Comparison of ENCODE assay signal across 8 cellular contexts in genomic region chr22:24156915-24157782, GRCh38. TPM values are rescaled to one million over a fixed set of nuclear protein-coding genes. Genes with fewer than 3 reads are reported as not detected.
A peak's percentile ranks its signal among the peaks of the same experiment; 100 is the strongest.
DNase-seq lines count a peak whose midpoint lies in the region; ATAC-seq and TF ChIP-seq lines count a peak whose summit lies in the region.

No MANE protein-coding gene starts in this region.

- no peaks in the 10 kb centered on the region for H3K27me3 Mint-ChIP-seq in activated CD4-positive, alpha-beta T cell treated with anti-CD3 and anti-CD28 coated beads, Interleukin-2, amount 10 ng/mL, durations not matched to agents 24 days and 14 days

- H3K9ac ChIP-seq in liver (ENCODE audit: low read depth in 1 of 2, low read length in 2 of 2): no peak overlapping the region

- H3K4me3 Mint-ChIP-seq in activated CD4-positive, alpha-beta T cell treated with anti-CD3 and anti-CD28 coated beads, Interleukin-2, amount 10 ng/mL, durations not matched to agents 24 days and 14 days: peak overlapping the region; percentile 92

- ATAC-seq in GM19023 (IDR thresholded peaks at IDR 0.05; ENCODE audit: unreplicated experiment): peak; percentile 76
- ATAC-seq in HG03175 (IDR thresholded peaks at IDR 0.05; ENCODE audit: unreplicated experiment): peak; percentile 78

- H3K9me3 ChIP-seq in liver (ENCODE audit: control insufficient read depth in 4 of 4, low read length in 3 of 4): no peaks in the 10 kb centered on the region

- H3K36me3 Mint-ChIP-seq in activated CD4-positive, alpha-beta T cell treated with anti-CD3 and anti-CD28 coated beads, Interleukin-2, amount 10 ng/mL, durations not matched to agents 24 days and 14 days (ENCODE audit: low read depth): peaks cover 4% of the 10 kb centered on the region

- peaks cover 65% of the 10 kb centered on the region for H3K4me1 Mint-ChIP-seq in activated CD4-positive, alpha-beta T cell treated with anti-CD3 and anti-CD28 coated beads, Interleukin-2, amount 10 ng/mL, durations not matched to agents 24 days and 14 days

- H3K27ac Mint-ChIP-seq in activated CD4-positive, alpha-beta T cell treated with anti-CD3 and anti-CD28 coated beads, Interleukin-2, amount 10 ng/mL, durations not matched to agents 24 days and 14 days: peak overlapping the region; percentile 92

- peaks cover 9 to 25% (median 13%) of the 10 kb centered on the region in 4 donors for H3K4me1 ChIP-seq in liver (ENCODE audit: control insufficient read depth in 4 of 4, insufficient read depth in 4 of 4, low read length in 3 of 4)

- H3K27ac ChIP-seq in liver (ENCODE audit: low read depth in 1 of 2, low read length in 2 of 2): peak overlapping the region; percentile 53 to 74

- intact Hi-C loops in activated CD4-positive, alpha-beta T cell treated with anti-CD3 and anti-CD28 coated beads, Interleukin-2, amount 10 ng/mL, durations not matched to agents 24 days and 14 days (cut with micrococcal nuclease): loop anchor here (5.0 kb wide), 2 partner anchors 50 to 400 kb away; partner anchors contain the start of genes GUCD1 and SNRPD3

- peak in 1 of 2 donors; percentile 65 for TF ChIP-seq RAD21 in liver (IDR thresholded peaks at IDR 0.05)

- H3K36me3 ChIP-seq in liver (ENCODE audit: control insufficient read depth in 4 of 4, insufficient read depth in 3 of 4, low read depth in 1 of 4, low read length in 3 of 4): no peaks in the 10 kb centered on the region

- WGBS in liver: 28% methylated on average over 22 of the region's 22 CpGs

- H3K9me3 Mint-ChIP-seq in activated CD4-positive, alpha-beta T cell treated with anti-CD3 and anti-CD28 coated beads, Interleukin-2, amount 10 ng/mL, durations not matched to agents 24 days and 14 days: no peaks in the 10 kb centered on the region

- no peaks in the 10 kb centered on the region for H3K27me3 ChIP-seq in liver (ENCODE audit: control insufficient read depth in 4 of 4, insufficient read depth in 4 of 4, low read length in 3 of 4)

- H3K4me3 ChIP-seq in liver (ENCODE audit: low read depth in 1 of 3, low read length in 3 of 3): peak overlapping the region; percentile 66 to 89 (median 74)

- peak; percentile 76 for TF ChIP-seq CTCF in liver (IDR thresholded peaks at IDR 0.05; ENCODE audit: low read depth, low read length, missing input control)

- peak; percentile 77 for DNase-seq in Ammon's horn (ENCODE audit: low spot score)
- DNase-seq in NCI-H524 treated with DMSO at 0.1 percent for 48 hours (lab: John Stamatoyannopoulos, UW): peak; percentile 69
- peak; percentile 97 for DNase-seq in activated CD4-positive, alpha-beta T cell treated with anti-CD3 and anti-CD28 coated beads, Interleukin-2, amount 10 ng/mL, durations not matched to agents 24 days and 14 days
- peak; percentile 31 for DNase-seq in dedifferentiated amniotic fluid mesenchymal stem cell (ENCODE audit: extremely low spot score)
- DNase-seq in stimulated activated CD4-positive, alpha-beta T cell treated with anti-CD3 and anti-CD28 coated beads, Interleukin-4, amount 100 ng/mL, for 24 hours: peak; percentile 80

TF ChIP-seq in liver, 16 proteins besides CTCF, POLR2A, EP300 and RAD21:
- TF ChIP-seq, protein P1, sequence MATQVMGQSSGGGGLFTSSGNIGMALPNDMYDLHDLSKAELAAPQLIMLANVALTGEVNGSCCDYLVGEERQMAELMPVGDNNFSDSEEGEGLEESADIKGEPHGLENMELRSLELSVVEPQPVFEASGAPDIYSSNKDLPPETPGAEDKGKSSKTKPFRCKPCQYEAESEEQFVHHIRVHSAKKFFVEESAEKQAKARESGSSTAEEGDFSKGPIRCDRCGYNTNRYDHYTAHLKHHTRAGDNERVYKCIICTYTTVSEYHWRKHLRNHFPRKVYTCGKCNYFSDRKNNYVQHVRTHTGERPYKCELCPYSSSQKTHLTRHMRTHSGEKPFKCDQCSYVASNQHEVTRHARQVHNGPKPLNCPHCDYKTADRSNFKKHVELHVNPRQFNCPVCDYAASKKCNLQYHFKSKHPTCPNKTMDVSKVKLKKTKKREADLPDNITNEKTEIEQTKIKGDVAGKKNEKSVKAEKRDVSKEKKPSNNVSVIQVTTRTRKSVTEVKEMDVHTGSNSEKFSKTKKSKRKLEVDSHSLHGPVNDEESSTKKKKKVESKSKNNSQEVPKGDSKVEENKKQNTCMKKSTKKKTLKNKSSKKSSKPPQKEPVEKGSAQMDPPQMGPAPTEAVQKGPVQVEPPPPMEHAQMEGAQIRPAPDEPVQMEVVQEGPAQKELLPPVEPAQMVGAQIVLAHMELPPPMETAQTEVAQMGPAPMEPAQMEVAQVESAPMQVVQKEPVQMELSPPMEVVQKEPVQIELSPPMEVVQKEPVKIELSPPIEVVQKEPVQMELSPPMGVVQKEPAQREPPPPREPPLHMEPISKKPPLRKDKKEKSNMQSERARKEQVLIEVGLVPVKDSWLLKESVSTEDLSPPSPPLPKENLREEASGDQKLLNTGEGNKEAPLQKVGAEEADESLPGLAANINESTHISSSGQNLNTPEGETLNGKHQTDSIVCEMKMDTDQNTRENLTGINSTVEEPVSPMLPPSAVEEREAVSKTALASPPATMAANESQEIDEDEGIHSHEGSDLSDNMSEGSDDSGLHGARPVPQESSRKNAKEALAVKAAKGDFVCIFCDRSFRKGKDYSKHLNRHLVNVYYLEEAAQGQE (IDR thresholded peaks at IDR 0.05): no peak
- TF ChIP-seq MAX (IDR thresholded peaks at IDR 0.05): no peak
- peak; percentile 43 for TF ChIP-seq SP1 (IDR thresholded peaks at IDR 0.05)
- peak in 1 of 2 donors; percentile 19 for TF ChIP-seq RXRA (IDR thresholded peaks at IDR 0.05)
- no peak for TF ChIP-seq HNF4A (conservative IDR thresholded peaks at IDR 0.05)
- TF ChIP-seq YY1 (IDR thresholded peaks at IDR 0.05): no peak
- no peak for TF ChIP-seq NR2F2 (IDR thresholded peaks at IDR 0.05)
- TF ChIP-seq GABPA (IDR thresholded peaks at IDR 0.05 in 1 of 2, conservative IDR thresholded peaks at IDR 0.05 in 1 of 2): peak in 1 of 2 donors; percentile 11
- no peak for TF ChIP-seq ZBTB33 (IDR thresholded peaks at IDR 0.05)
- TF ChIP-seq TAF1 (conservative IDR thresholded peaks at IDR 0.05): no peak
- TF ChIP-seq EGR1 (IDR thresholded peaks at IDR 0.05; ENCODE audit: low read depth in 2 of 2): peak; percentile 46
- no peak for TF ChIP-seq FOXA1 (IDR thresholded peaks at IDR 0.05)
- TF ChIP-seq FOXA2 (IDR thresholded peaks at IDR 0.05): no peak
- TF ChIP-seq JUND (IDR thresholded peaks at IDR 0.05): no peak
- TF ChIP-seq ATF3 (IDR thresholded peaks at IDR 0.05): no peak
- no peak for TF ChIP-seq HNF4G (IDR thresholded peaks at IDR 0.05)

RNA-seq across cellular contexts. Expression of gene SUSD2, which starts 24.1 kb away (rescaled TPM):
- total RNA-seq in activated CD4-positive, alpha-beta T cell treated with anti-CD3 and anti-CD28 coated beads, Interleukin-2, amount 10 ng/mL, durations not matched to agents 24 days and 14 days: 0.75 and 0.78 TPM in 2 replicates
- total RNA-seq in liver: under 1 TPM; 0.14 to 0.75 TPM
- 1 to 10 TPM in 1 of 2 donors, under 1 TPM in 1; 0.28 to 2.5 TPM for polyA plus RNA-seq in liver

Comparison
In these comparisons a context has a peak if more than half of its experiments do, and no peak if none do; other contexts are left out.
1. Peak in every context shown above with its lines: DNase-seq, ATAC-seq, H3K4me3 ChIP-seq and H3K27ac ChIP-seq.
2. DNase-seq: peak in every context shown above with its lines; median percentile 97 in activated CD4-positive, alpha-beta T cell treated with anti-CD3 and anti-CD28 coated beads, Interleukin-2, amount 10 ng/mL, durations not matched to agents 24 days and 14 days; 80 in stimulated activated CD4-positive, alpha-beta T cell treated with anti-CD3 and anti-CD28 coated beads, Interleukin-4, amount 100 ng/mL, for 24 hours; 77 in Ammon's horn; 69 in NCI-H524 treated with DMSO at 0.1 percent for 48 hours; 31 in dedifferentiated amniotic fluid mesenchymal stem cell.